Comparison of ENCODE assay signal across 21 cellular contexts in genomic region chr19:34109596-34109995, GRCh38.
"Had no signal": no experiment of that assay in that cellular context is flagged by ENCODE, and none has a peak within 500 bp of the region (broad histone marks: within the 10 kb centered on the region; RNA-seq: fewer than 3 reads in every experiment).

No MANE protein-coding gene starts in this region.

- H3K27me3 ChIP-seq: breast epithelium, colonic mucosa, vagina had no signal

- DNase-seq: activated CD4-positive, alpha-beta memory T cell treated with anti-CD3 and anti-CD28 coated beads for 36 hours; activated CD4-positive, alpha-beta T cell treated with anti-CD3 and anti-CD28 coated beads for 4 hours; activated CD4-positive, CD25-positive, alpha-beta regulatory T cell; activated effector memory CD4-positive, alpha-beta T cell treated with Interleukin-2 at 50 U/mL for 16 hours; activated naive CD4-positive, alpha-beta T cell treated with anti-CD3 and anti-CD28 coated beads for 36 hours; activated naive CD8-positive, alpha-beta T cell treated with anti-CD3 and anti-CD28 coated beads, Interleukin-2, amount 10 ng/mL, durations not matched to agents 7 days and 5 days; activated T-cell treated with anti-CD3 and anti-CD28 coated beads, Interleukin-2, amount 50 U/mL, for 48 hours; amniotic stem cell; colonic mucosa; dorsolateral prefrontal cortex; hippocampal formation; kidney glomerular epithelial cell; left ventricle myocardium superior; mammary epithelial cell; small intestine; stimulated activated CD4-positive, alpha-beta T cell treated with anti-CD3 and anti-CD28 coated beads, Interleukin-2, amount 100 ng/mL, for 24 hours; stomach had no signal

- H3K27ac ChIP-seq: breast epithelium, colonic mucosa, dorsolateral prefrontal cortex, esophagus muscularis mucosa, stomach, suprapubic skin, vagina had no signal

- H3K9me3 ChIP-seq: breast epithelium, colonic mucosa, esophagus muscularis mucosa, stomach, suprapubic skin, vagina had no signal

- H3K4me3 ChIP-seq: breast epithelium, colonic mucosa, dorsolateral prefrontal cortex, esophagus muscularis mucosa, stomach, suprapubic skin, vagina had no signal

- H3K4me1 ChIP-seq: breast epithelium, colonic mucosa, esophagus muscularis mucosa, suprapubic skin, vagina had no signal

- H3K36me3 ChIP-seq: breast epithelium, colonic mucosa, esophagus muscularis mucosa, stomach, suprapubic skin, vagina had no signal
